Comparison of ENCODE assay signal across 8 cellular contexts in the genomic region with DNA sequence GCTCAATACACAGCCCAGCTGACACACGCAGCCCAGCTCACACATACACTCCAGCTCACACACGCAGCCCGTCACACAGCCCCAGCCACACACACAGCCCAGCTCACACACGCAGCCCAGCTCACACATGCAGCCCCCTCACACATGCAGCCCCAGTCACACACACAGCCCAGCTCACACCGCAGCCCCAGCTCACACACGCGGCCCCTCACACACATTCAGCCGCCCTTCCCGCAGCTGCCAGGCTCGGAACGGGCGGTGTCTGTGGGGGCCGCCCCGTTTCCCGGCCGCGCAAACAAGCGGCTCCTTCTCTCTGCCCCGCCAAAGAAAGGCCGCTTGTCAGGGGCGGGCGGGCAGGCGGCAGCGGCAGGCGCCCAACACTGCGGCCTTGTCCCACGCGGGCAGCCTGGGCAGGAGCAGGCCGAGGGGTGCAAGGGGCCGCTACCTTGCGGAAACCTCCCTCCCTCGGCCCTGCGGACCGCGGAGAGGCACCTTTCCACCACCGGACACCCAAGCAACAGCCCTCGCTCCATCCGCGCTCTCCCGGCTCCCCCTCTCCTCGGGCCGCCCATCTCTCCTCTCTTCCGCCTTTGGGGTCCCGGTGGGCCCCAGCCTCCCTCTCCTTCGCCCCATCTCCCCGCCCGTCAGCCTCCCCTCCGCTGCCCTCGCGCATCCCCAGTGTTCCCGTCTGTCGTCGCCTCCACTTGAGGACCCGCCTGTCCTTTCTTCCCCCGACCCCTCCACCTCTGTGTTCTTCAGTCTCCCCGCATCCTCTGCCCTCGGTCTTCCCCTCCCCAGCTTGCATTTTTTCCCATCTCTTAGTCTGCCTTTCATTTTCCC.
A peak's percentile ranks its signal among the peaks of the same experiment; 100 is the strongest.
DNase-seq lines count a peak whose midpoint lies in the region.

No MANE protein-coding gene starts in this region.

- H3K27me3 ChIP-seq in adipocyte (replicated peaks; ENCODE audit: control insufficient read depth, insufficient read depth, low read length), result no peaks in the 10 kb centered on the region

- H3K9me3 ChIP-seq in adipocyte (ENCODE audit: control insufficient read depth, low read length), result no peaks in the 10 kb centered on the region

- DNase-seq in NCI-H69 (lab: John Stamatoyannopoulos, UW) (peak; percentile 30), adipocyte (ENCODE audit: low read depth) (peak; percentile 49), inferior parietal cortex (ENCODE audit: extremely low spot score) (peak; percentile 51), SIG-M5 (lab: John Stamatoyannopoulos, UW) (no peak), NCI-H82 (lab: John Stamatoyannopoulos, UW) (no peak), HuH-7.5 (ENCODE audit: low spot score) (no peak), LoVo (ENCODE audit: low spot score) (no peak)
- DNase-seq in stimulated activated CD4-positive, alpha-beta T cell treated with anti-CD3 and anti-CD28 coated beads, Interleukin-15, amount 100 ng/mL, for 24 hours, result peak; percentile 51

- H3K4me3 ChIP-seq in adipocyte (ENCODE audit: low read length), result peak overlapping the region; percentile 88

- peaks cover 63% of the 10 kb centered on the region for H3K4me1 ChIP-seq in adipocyte (ENCODE audit: control insufficient read depth, insufficient read depth, low read length)

- peaks cover 14% of the 10 kb centered on the region for H3K36me3 ChIP-seq in adipocyte (ENCODE audit: control insufficient read depth, insufficient read depth, low read length, severe bottlenecking)

- H3K9ac ChIP-seq in adipocyte (ENCODE audit: low read length), result peak overlapping the region; percentile 98

Comparison
In these comparisons a context has a peak if more than half of its experiments do, and no peak if none do; other contexts are left out.
1. DNase-seq: peak in NCI-H69 (single experiment), adipocyte (single experiment), inferior parietal cortex (single experiment) and stimulated activated CD4-positive, alpha-beta T cell treated with anti-CD3 and anti-CD28 coated beads, Interleukin-15, amount 100 ng/mL, for 24 hours (single experiment); none in SIG-M5 (single experiment), NCI-H82 (single experiment), HuH-7.5 (single experiment) and LoVo (single experiment).